In the genomic region with DNA sequence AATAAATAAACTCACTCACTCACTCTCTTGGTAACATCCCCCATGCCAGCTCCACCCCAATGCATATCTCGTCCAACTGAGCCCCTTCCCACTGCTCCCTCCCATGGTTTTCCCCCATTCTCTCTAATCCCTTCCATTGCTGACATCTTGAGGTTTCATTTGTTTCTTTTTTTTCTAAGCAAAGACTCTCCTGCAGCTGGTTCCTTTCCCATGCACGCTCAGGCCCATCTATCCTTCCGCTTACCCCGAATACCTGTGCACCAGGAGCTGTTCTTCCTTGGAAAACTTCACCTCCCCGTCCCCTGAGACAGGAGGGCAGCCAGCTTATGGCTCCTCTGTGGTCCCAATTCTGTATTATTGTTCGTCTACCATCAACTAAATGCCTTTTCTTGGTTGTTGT, we compare ENCODE assay signal across 29 cellular contexts. TPM values are rescaled to one million over a fixed set of nuclear protein-coding genes. Genes with fewer than 3 reads are reported as not detected.
"Had no signal": no experiment of that assay in that cellular context is flagged by ENCODE, and none has a peak within 500 bp of the region (broad histone marks: within the 10 kb centered on the region; RNA-seq: fewer than 3 reads in every experiment).

No MANE protein-coding gene starts in this region.

- DNase-seq: activated B cell treated with CpG ODN at 0.5 μM for 24 hours; activated CD4-positive, alpha-beta memory T cell treated with anti-CD3 and anti-CD28 coated beads for 36 hours; activated CD4-positive, alpha-beta T cell treated with anti-CD3 and anti-CD28 coated beads for 48 hours; activated CD4-positive, alpha-beta T cell treated with anti-CD3 and anti-CD28 coated beads, Interleukin-2, amount 50 U/mL, for 1 hour; activated CD8-positive, alpha-beta memory T cell treated with anti-CD3 and anti-CD28 coated beads, Interleukin-2, amount 10 ng/mL, durations not matched to agents 7 days and 5 days; activated CD8-positive, alpha-beta memory T cell treated with anti-CD3 and anti-CD28 coated beads, Interleukin-2, amount 50 U/mL, for 4 hours; activated CD8-positive, alpha-beta T cell treated with anti-CD3 and anti-CD28 coated beads, Interleukin-2, amount 10 ng/mL, durations not matched to agents 7 days and 5 days; activated effector memory CD4-positive, alpha-beta T cell treated with anti-CD3 and anti-CD28 coated beads, Interleukin-2, amount 50 U/mL, for 16 hours; activated naive CD4-positive, alpha-beta T cell treated with anti-CD3 and anti-CD28 coated beads for 36 hours; activated naive CD8-positive, alpha-beta T cell treated with anti-CD3 and anti-CD28 coated beads for 36 hours; activated T-cell treated with anti-CD3 and anti-CD28 coated beads, Interleukin-2, amount 50 U/mL, for 1 hour; activated T-cell treated with anti-CD3 and anti-CD28 coated beads, Interleukin-2, amount 50 U/mL, for 48 hours; caudate nucleus; cortex of kidney; dermis blood vessel endothelial cell; effector CD4-positive, alpha-beta T cell; effector memory CD8-positive, alpha-beta T cell; foreskin keratinocyte; glutamatergic neuron; T-helper 1 cell; T-helper 17 cell; T1000 had no signal

- H3K27me3 ChIP-seq: ascending aorta, brain microvascular endothelial cell, esophagus muscularis mucosa, gastrocnemius medialis, heart left ventricle had no signal

- H3K4me3 ChIP-seq: ascending aorta, esophagus muscularis mucosa, gastrocnemius medialis, heart left ventricle had no signal

- H3K9me3 ChIP-seq: ascending aorta, esophagus muscularis mucosa, gastrocnemius medialis, heart left ventricle had no signal

- H3K27ac ChIP-seq: ascending aorta, brain microvascular endothelial cell, foreskin keratinocyte, gastrocnemius medialis, heart left ventricle, WERI-Rb-1 had no signal

- ATAC-seq: activated CD4-positive, CD25-positive, alpha-beta regulatory T cell treated with anti-CD3 and anti-CD28 coated beads, Interleukin-2, amount 50 U/mL, for 24 hours; activated CD8-positive, alpha-beta memory T cell treated with anti-CD3 and anti-CD28 coated beads, Interleukin-2, amount 10 ng/mL, durations not matched to agents 7 days and 5 days; activated CD8-positive, alpha-beta T cell treated with anti-CD3 and anti-CD28 coated beads, Interleukin-2, amount 10 ng/mL, durations not matched to agents 7 days and 5 days; effector memory CD8-positive, alpha-beta T cell; foreskin keratinocyte; gastrocnemius medialis; T-helper 17 cell had no signal

- H3K36me3 ChIP-seq: ascending aorta, brain microvascular endothelial cell, esophagus muscularis mucosa, gastrocnemius medialis, heart left ventricle, WERI-Rb-1 had no signal

RNA-seq across cellular contexts. Expression of a gene that starts 41.7 kb away (rescaled TPM):
- total RNA-seq: activated B cell treated with CpG ODN at 0.5 μM for 24 hours had no signal
